ENCODE assay signal across 1 cellular context in the genomic region with DNA sequence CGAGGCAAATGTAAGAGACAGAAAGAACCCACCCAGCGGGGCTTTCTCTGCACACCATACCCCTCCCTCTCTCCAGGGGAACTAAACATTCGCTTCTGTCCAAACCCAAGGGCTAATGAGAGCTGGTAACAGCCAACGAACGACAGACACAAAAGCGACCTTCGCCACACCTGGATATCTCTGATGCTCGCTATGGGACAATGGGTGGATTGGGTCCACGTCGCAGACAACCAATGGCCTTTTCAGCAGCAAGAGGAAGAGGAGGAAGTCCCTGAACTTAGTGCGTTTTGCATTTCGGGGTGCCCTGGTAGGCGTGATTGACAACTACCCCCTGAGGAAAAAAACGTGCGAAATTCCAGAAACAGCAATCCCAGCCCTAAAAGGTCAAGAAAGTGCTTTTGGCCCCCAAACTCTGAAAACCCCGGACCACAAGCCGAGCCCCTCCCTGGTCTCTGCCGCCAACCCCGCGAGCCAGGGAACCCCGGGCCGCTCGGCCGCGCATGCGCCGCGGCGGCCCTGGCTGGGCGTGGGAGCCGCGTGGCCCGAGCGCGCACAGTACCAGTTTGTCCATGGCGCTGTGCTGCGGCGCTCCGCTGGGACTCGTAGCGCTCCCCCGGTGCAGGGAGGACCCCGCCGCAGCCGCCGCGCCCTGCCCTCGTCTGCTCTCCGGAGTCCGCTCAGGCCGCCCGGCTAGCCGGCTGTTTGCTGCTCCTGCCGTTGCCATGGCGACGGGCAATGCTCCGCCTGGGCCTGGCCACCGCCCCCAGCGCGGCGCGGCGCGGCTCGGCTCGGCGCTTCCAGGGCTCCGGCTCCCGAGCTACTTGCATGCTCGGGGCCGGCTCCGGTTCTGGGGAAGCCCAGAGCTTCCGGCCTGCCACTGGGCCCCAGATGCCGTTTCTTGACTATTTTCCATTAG.
TF ChIP-seq lines count a peak whose summit lies in the region.

No MANE protein-coding gene starts in this region.

TF ChIP-seq in HepG2, 621 proteins besides CTCF, POLR2A, EP300 and RAD21 (continued from another document and continues in another):
- TF ChIP-seq, protein P1, sequence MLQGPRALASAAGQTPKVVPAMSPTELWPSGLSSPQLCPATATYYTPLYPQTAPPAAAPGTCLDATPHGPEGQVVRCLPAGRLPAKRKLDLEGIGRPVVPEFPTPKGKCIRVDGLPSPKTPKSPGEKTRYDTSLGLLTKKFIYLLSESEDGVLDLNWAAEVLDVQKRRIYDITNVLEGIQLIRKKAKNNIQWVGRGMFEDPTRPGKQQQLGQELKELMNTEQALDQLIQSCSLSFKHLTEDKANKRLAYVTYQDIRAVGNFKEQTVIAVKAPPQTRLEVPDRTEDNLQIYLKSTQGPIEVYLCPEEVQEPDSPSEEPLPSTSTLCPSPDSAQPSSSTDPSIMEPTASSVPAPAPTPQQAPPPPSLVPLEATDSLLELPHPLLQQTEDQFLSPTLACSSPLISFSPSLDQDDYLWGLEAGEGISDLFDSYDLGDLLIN (CRISPR knock-in tag; IDR thresholded peaks at IDR 0.05; ENCODE audit: borderline replicate concordance), result no peak; the same call in 1 of the 2 replicates
- TF ChIP-seq ZNF510 (CRISPR knock-in tag; IDR thresholded peaks at IDR 0.05; ENCODE audit: low read depth) (no peak), ZMYM4 (CRISPR knock-in tag; IDR thresholded peaks at IDR 0.05) (peak; percentile 68; the same call in 1 of the 2 replicates), ZNF672 (CRISPR knock-in tag; IDR thresholded peaks at IDR 0.05) (no peak), ZNF775 (CRISPR knock-in tag; IDR thresholded peaks at IDR 0.05; ENCODE audit: borderline replicate concordance) (no peak), NFKB2 (CRISPR knock-in tag; IDR thresholded peaks at IDR 0.05; ENCODE audit: borderline replicate concordance) (peak; percentile 83; the same call in 1 of the 2 replicates), FOXJ3 (CRISPR knock-in tag; IDR thresholded peaks at IDR 0.05; ENCODE audit: borderline replicate concordance) (no peak), SMAD1 (CRISPR knock-in tag; IDR thresholded peaks at IDR 0.05; ENCODE audit: borderline replicate concordance, low read depth) (0 out of 2 replicates have a peak, but pooled peaks have one; percentile 49), ZBTB3 (CRISPR knock-in tag; IDR thresholded peaks at IDR 0.05; ENCODE audit: borderline replicate concordance, low read depth) (no peak), KDM4B (CRISPR knock-in tag; IDR thresholded peaks at IDR 0.05) (no peak), REXO4 (CRISPR knock-in tag; IDR thresholded peaks at IDR 0.05; ENCODE audit: borderline replicate concordance) (0 out of 2 replicates have a peak, but pooled peaks have one; percentile 32), STAG1 (CRISPR knock-in tag; IDR thresholded peaks at IDR 0.05) (peak; percentile 13; the same call in 1 of the 2 replicates), ZFY (CRISPR knock-in tag; IDR thresholded peaks at IDR 0.05) (peak; percentile 78), ZNF616 (CRISPR knock-in tag; IDR thresholded peaks at IDR 0.05; ENCODE audit: low read depth) (0 out of 2 replicates have a peak, but pooled peaks have one; percentile 58), FOXA3 (CRISPR knock-in tag; IDR thresholded peaks at IDR 0.05) (peak; percentile 23; the same call in 1 of the 2 replicates), ZSCAN12 (CRISPR knock-in tag; IDR thresholded peaks at IDR 0.05) (peak; percentile 83; the same call in 1 of the 2 replicates), GTF3A (CRISPR knock-in tag; conservative IDR thresholded peaks at IDR 0.05) (no peak), PAF1 (CRISPR knock-in tag; IDR thresholded peaks at IDR 0.05) (no peak), ZFX (CRISPR knock-in tag; IDR thresholded peaks at IDR 0.05; ENCODE audit: low read depth) (peak; percentile 78), ZNF225 (CRISPR knock-in tag; IDR thresholded peaks at IDR 0.05) (peak; percentile 74; the same call in 1 of the 2 replicates), GATAD1 (CRISPR knock-in tag; IDR thresholded peaks at IDR 0.05) (no peak), ZNF562 (CRISPR knock-in tag; IDR thresholded peaks at IDR 0.05; ENCODE audit: borderline replicate concordance) (peak; percentile 70; the same call in 1 of the 2 replicates), NBN (conservative IDR thresholded peaks at IDR 0.05) (no peak), ZNF367 (CRISPR knock-in tag; IDR thresholded peaks at IDR 0.05; ENCODE audit: borderline replicate concordance) (no peak), REPIN1 (CRISPR knock-in tag; IDR thresholded peaks at IDR 0.05; ENCODE audit: borderline replicate concordance, low read depth) (peak; percentile 49; the same call in 1 of the 2 replicates), ZNF484 (CRISPR knock-in tag; IDR thresholded peaks at IDR 0.05; ENCODE audit: borderline replicate concordance, low read depth) (no peak), ELF3 (CRISPR knock-in tag; IDR thresholded peaks at IDR 0.05) (0 out of 2 replicates have a peak, but pooled peaks have one; percentile 25), RBFOX2 (IDR thresholded peaks at IDR 0.05; ENCODE audit: low read depth, low read length) (peak; percentile 71), ZNF777 (CRISPR knock-in tag; IDR thresholded peaks at IDR 0.05) (peak; percentile 30; the same call in 1 of the 2 replicates), SOX13 (IDR thresholded peaks at IDR 0.05) (no peak), SOX13 (CRISPR knock-in tag; conservative IDR thresholded peaks at IDR 0.05 in 1 of 2, IDR thresholded peaks at IDR 0.05 in 1 of 2) (peak in 1 of 2 experiments; percentile 11; a peak in 1 of 4 replicates)
- TF ChIP-seq, protein P2, sequence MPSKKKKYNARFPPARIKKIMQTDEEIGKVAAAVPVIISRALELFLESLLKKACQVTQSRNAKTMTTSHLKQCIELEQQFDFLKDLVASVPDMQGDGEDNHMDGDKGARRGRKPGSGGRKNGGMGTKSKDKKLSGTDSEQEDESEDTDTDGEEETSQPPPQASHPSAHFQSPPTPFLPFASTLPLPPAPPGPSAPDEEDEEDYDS (CRISPR knock-in tag; IDR thresholded peaks at IDR 0.05), result no peak; the same call in 1 of the 2 replicates
- TF ChIP-seq, protein P3, sequence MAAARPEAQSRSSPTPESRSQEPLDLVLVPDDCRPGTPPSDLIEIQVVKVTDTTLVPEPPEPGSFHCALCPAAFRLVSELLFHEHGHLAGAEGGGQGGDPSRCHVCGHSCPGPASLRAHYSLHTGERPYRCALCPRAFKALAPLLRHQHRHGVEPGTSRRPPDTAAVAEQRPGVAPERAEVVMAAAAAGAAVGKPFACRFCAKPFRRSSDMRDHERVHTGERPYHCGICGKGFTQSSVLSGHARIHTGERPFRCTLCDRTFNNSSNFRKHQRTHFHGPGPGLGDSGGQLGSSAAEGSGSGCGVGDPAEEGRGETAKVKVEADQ (CRISPR knock-in tag; IDR thresholded peaks at IDR 0.05; ENCODE audit: borderline replicate concordance), result 0 out of 2 replicates have a peak, but pooled peaks have one; percentile 53
- TF ChIP-seq, protein P4, sequence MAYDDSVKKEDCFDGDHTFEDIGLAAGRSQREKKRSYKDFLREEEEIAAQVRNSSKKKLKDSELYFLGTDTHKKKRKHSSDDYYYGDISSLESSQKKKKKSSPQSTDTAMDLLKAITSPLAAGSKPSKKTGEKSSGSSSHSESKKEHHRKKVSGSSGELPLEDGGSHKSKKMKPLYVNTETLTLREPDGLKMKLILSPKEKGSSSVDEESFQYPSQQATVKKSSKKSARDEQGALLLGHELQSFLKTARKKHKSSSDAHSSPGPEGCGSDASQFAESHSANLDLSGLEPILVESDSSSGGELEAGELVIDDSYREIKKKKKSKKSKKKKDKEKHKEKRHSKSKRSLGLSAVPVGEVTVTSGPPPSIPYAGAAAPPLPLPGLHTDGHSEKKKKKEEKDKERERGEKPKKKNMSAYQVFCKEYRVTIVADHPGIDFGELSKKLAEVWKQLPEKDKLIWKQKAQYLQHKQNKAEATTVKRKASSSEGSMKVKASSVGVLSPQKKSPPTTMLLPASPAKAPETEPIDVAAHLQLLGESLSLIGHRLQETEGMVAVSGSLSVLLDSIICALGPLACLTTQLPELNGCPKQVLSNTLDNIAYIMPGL (CRISPR knock-in tag; IDR thresholded peaks at IDR 0.05; ENCODE audit: borderline replicate concordance in 1 of 2, low read depth in 1 of 2), result peak in 1 of 2 experiments; percentile 49; a peak in 1 of 4 replicates
- TF ChIP-seq, protein P5, sequence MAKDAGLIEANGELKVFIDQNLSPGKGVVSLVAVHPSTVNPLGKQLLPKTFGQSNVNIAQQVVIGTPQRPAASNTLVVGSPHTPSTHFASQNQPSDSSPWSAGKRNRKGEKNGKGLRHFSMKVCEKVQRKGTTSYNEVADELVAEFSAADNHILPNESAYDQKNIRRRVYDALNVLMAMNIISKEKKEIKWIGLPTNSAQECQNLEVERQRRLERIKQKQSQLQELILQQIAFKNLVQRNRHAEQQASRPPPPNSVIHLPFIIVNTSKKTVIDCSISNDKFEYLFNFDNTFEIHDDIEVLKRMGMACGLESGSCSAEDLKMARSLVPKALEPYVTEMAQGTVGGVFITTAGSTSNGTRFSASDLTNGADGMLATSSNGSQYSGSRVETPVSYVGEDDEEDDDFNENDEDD (CRISPR knock-in tag; IDR thresholded peaks at IDR 0.05; ENCODE audit: borderline replicate concordance), result peak; percentile 89; the same call in 1 of the 2 replicates
- TF ChIP-seq, protein P6, sequence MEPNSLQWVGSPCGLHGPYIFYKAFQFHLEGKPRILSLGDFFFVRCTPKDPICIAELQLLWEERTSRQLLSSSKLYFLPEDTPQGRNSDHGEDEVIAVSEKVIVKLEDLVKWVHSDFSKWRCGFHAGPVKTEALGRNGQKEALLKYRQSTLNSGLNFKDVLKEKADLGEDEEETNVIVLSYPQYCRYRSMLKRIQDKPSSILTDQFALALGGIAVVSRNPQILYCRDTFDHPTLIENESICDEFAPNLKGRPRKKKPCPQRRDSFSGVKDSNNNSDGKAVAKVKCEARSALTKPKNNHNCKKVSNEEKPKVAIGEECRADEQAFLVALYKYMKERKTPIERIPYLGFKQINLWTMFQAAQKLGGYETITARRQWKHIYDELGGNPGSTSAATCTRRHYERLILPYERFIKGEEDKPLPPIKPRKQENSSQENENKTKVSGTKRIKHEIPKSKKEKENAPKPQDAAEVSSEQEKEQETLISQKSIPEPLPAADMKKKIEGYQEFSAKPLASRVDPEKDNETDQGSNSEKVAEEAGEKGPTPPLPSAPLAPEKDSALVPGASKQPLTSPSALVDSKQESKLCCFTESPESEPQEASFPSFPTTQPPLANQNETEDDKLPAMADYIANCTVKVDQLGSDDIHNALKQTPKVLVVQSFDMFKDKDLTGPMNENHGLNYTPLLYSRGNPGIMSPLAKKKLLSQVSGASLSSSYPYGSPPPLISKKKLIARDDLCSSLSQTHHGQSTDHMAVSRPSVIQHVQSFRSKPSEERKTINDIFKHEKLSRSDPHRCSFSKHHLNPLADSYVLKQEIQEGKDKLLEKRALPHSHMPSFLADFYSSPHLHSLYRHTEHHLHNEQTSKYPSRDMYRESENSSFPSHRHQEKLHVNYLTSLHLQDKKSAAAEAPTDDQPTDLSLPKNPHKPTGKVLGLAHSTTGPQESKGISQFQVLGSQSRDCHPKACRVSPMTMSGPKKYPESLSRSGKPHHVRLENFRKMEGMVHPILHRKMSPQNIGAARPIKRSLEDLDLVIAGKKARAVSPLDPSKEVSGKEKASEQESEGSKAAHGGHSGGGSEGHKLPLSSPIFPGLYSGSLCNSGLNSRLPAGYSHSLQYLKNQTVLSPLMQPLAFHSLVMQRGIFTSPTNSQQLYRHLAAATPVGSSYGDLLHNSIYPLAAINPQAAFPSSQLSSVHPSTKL (CRISPR knock-in tag; IDR thresholded peaks at IDR 0.05), result 0 out of 2 replicates have a peak, but pooled peaks have one; percentile 18
- TF ChIP-seq, protein P7, sequence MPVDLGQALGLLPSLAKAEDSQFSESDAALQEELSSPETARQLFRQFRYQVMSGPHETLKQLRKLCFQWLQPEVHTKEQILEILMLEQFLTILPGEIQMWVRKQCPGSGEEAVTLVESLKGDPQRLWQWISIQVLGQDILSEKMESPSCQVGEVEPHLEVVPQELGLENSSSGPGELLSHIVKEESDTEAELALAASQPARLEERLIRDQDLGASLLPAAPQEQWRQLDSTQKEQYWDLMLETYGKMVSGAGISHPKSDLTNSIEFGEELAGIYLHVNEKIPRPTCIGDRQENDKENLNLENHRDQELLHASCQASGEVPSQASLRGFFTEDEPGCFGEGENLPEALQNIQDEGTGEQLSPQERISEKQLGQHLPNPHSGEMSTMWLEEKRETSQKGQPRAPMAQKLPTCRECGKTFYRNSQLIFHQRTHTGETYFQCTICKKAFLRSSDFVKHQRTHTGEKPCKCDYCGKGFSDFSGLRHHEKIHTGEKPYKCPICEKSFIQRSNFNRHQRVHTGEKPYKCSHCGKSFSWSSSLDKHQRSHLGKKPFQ (CRISPR knock-in tag; IDR thresholded peaks at IDR 0.05; ENCODE audit: insufficient replicate concordance), result no peak
- TF ChIP-seq, protein P8, sequence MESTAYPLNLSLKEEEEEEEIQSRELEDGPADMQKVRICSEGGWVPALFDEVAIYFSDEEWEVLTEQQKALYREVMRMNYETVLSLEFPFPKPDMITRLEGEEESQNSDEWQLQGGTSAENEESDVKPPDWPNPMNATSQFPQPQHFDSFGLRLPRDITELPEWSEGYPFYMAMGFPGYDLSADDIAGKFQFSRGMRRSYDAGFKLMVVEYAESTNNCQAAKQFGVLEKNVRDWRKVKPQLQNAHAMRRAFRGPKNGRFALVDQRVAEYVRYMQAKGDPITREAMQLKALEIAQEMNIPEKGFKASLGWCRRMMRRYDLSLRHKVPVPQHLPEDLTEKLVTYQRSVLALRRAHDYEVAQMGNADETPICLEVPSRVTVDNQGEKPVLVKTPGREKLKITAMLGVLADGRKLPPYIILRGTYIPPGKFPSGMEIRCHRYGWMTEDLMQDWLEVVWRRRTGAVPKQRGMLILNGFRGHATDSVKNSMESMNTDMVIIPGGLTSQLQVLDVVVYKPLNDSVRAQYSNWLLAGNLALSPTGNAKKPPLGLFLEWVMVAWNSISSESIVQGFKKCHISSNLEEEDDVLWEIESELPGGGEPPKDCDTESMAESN (CRISPR knock-in tag; conservative IDR thresholded peaks at IDR 0.05), result peak; percentile 77; the same call in 1 of the 2 replicates
- TF ChIP-seq, protein P9, sequence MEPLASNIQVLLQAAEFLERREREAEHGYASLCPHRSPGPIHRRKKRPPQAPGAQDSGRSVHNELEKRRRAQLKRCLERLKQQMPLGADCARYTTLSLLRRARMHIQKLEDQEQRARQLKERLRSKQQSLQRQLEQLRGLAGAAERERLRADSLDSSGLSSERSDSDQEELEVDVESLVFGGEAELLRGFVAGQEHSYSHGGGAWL (CRISPR knock-in tag; IDR thresholded peaks at IDR 0.05), result peak; percentile 79; the same call in 1 of the 2 replicates
- TF ChIP-seq, protein P10, sequence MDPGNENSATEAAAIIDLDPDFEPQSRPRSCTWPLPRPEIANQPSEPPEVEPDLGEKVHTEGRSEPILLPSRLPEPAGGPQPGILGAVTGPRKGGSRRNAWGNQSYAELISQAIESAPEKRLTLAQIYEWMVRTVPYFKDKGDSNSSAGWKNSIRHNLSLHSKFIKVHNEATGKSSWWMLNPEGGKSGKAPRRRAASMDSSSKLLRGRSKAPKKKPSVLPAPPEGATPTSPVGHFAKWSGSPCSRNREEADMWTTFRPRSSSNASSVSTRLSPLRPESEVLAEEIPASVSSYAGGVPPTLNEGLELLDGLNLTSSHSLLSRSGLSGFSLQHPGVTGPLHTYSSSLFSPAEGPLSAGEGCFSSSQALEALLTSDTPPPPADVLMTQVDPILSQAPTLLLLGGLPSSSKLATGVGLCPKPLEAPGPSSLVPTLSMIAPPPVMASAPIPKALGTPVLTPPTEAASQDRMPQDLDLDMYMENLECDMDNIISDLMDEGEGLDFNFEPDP (CRISPR knock-in tag; conservative IDR thresholded peaks at IDR 0.05), result no peak
